In the genomic region with DNA sequence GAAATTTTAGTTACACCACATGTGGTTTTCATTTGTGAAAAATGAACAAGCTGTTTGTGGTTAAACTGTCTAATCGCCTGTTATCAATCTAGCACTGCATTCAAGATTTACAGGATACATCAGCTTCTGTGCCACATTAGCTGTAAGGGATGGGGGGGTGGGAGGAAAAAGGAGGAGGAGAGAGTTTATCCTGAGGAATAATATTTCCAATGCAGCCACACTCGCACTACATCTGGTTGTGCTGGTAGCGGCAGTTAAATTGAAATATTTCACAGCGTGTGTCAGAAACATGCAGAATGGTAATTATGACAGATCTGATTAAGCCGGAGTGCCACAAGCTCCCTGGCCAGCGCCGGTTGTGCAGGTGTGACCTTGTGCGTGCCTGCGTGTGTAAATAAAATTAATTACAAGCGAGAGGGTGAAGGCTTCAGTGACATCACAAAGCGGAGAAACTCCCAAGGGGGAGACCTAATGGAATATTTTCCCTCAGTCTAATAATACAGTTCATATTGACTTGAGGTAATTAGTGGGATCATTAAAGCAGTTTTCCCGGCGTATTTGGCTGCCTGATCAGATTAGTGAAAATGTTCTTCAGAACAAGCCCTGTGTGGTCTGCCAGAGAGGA, we compare ENCODE assay signal across 12 cellular contexts. TPM values are rescaled to one million over a fixed set of nuclear protein-coding genes. Genes with fewer than 3 reads are reported as not detected.
A peak's percentile ranks its signal among the peaks of the same experiment; 100 is the strongest.
DNase-seq lines count a peak whose midpoint lies in the region; ATAC-seq and TF ChIP-seq lines count a peak whose summit lies in the region.
"Had no signal": no experiment of that assay in that cellular context is flagged by ENCODE, and none has a peak within 500 bp of the region (broad histone marks: within the 10 kb centered on the region; RNA-seq: fewer than 3 reads in every experiment).

No MANE protein-coding gene starts in this region.

- no peak overlapping the region for H3K4me3 ChIP-seq in CD8-positive, alpha-beta T cell (ENCODE audit: low read depth, low read length)

- H3K4me3 Mint-ChIP-seq in CD8-positive, alpha-beta T cell: peak overlapping the region; percentile 41
- H3K4me3 Mint-ChIP-seq: CD14-positive monocyte; dendritic cell treated with granulocyte-macrophage colony-stimulating factor and Interleukin-4, amounts not matched to agents 40 ng/mL and 50 ng/mL, for 4 days had no signal

- POLR2A ChIA-PET in CD8-positive, alpha-beta T cell (lab: Charles Lee): interaction anchor here (0.9 to 1.4 kb wide), 3 partner anchors 10 to 60 kb away, joined by 3 read pairs; no protein-coding TSS in a partner anchor

- CTCF ChIA-PET in CD8-positive, alpha-beta T cell (lab: Charles Lee): no interaction called here

- intact Hi-C loops in CD8-positive, alpha-beta T cell (cut with DNase I, micrococcal nuclease): loop anchor here in 1 of 2 experiments (2.0 kb wide), 1 partner anchor 13 kb away; no protein-coding TSS in a partner anchor

- no peak for ATAC-seq in CD8-positive, alpha-beta T cell
- no peak for ATAC-seq in HG03521 (IDR thresholded peaks at IDR 0.05; ENCODE audit: unreplicated experiment)
- ATAC-seq in GM18519 (IDR thresholded peaks at IDR 0.05; ENCODE audit: low FRiP score, unreplicated experiment): no peak
- ATAC-seq in GM21717 (IDR thresholded peaks at IDR 0.05; ENCODE audit: unreplicated experiment): no peak
- ATAC-seq: left ventricle myocardium superior had no signal

- peaks cover 9% of the 10 kb centered on the region for H3K36me3 ChIP-seq in CD8-positive, alpha-beta T cell (ENCODE audit: insufficient read depth, low read length)

- peaks cover 91% of the 10 kb centered on the region for H3K4me1 Mint-ChIP-seq in CD8-positive, alpha-beta T cell (ENCODE audit: low read depth)

- no peak for TF ChIP-seq CTCF in CD8-positive, alpha-beta T cell (IDR thresholded peaks at IDR 0.05)

- no peaks in the 10 kb centered on the region for H3K9me3 Mint-ChIP-seq in CD8-positive, alpha-beta T cell
- H3K9me3 Mint-ChIP-seq: CD14-positive monocyte; dendritic cell treated with granulocyte-macrophage colony-stimulating factor and Interleukin-4, amounts not matched to agents 40 ng/mL and 50 ng/mL, for 4 days had no signal

- H3K27me3 ChIP-seq in CD8-positive, alpha-beta T cell (ENCODE audit: insufficient read depth, low read length): no peaks in the 10 kb centered on the region

- peaks cover 88% of the 10 kb centered on the region for H3K36me3 Mint-ChIP-seq in CD8-positive, alpha-beta T cell

- H3K27me3 Mint-ChIP-seq in CD8-positive, alpha-beta T cell (ENCODE audit: low read depth): no peaks in the 10 kb centered on the region
- H3K27me3 Mint-ChIP-seq: dendritic cell treated with granulocyte-macrophage colony-stimulating factor and Interleukin-4, amounts not matched to agents 40 ng/mL and 50 ng/mL, for 4 days had no signal

- peak overlapping the region; percentile 90 for H3K27ac Mint-ChIP-seq in CD8-positive, alpha-beta T cell
- H3K27ac Mint-ChIP-seq: CD14-positive monocyte; dendritic cell treated with granulocyte-macrophage colony-stimulating factor and Interleukin-4, amounts not matched to agents 40 ng/mL and 50 ng/mL, for 4 days had no signal

- no peaks in the 10 kb centered on the region for H3K9me3 ChIP-seq in CD8-positive, alpha-beta T cell (ENCODE audit: low read length)

- peaks cover 69% of the 10 kb centered on the region for H3K4me1 ChIP-seq in CD8-positive, alpha-beta T cell (ENCODE audit: insufficient read depth, low read length)

- DNase-seq in CD8-positive, alpha-beta T cell: no peak
- DNase-seq in NCI-H128 (lab: John Stamatoyannopoulos, UW; ENCODE audit: unreplicated experiment) (peak; percentile 34), SHP77 (lab: John Stamatoyannopoulos, UW) (peak; percentile 8 to 44), left kidney (ENCODE audit: low read depth, low spot score) (peak; percentile 24), RPMI8226 (no peak)
- DNase-seq: Kasumi-1, left ventricle myocardium superior had no signal

- no peak overlapping the region for H3K27ac ChIP-seq in CD8-positive, alpha-beta T cell (ENCODE audit: low read depth, low read length)

RNA-seq across cellular contexts. Expression of a gene that starts 55.5 kb away (rescaled TPM):
- total RNA-seq in CD8-positive, alpha-beta T cell: 100 to 1,000 TPM; 333 to 346 TPM

Comparison
In these comparisons a context has a peak if more than half of its experiments do, and no peak if none do; other contexts are left out.
1. DNase-seq: peak in NCI-H128 (single experiment), SHP77 (2 of 2) and left kidney (single experiment); none in CD8-positive, alpha-beta T cell (0 of 7) and RPMI8226 (single experiment).